2 cellular contexts compared by ENCODE assay signal in the genomic region with DNA sequence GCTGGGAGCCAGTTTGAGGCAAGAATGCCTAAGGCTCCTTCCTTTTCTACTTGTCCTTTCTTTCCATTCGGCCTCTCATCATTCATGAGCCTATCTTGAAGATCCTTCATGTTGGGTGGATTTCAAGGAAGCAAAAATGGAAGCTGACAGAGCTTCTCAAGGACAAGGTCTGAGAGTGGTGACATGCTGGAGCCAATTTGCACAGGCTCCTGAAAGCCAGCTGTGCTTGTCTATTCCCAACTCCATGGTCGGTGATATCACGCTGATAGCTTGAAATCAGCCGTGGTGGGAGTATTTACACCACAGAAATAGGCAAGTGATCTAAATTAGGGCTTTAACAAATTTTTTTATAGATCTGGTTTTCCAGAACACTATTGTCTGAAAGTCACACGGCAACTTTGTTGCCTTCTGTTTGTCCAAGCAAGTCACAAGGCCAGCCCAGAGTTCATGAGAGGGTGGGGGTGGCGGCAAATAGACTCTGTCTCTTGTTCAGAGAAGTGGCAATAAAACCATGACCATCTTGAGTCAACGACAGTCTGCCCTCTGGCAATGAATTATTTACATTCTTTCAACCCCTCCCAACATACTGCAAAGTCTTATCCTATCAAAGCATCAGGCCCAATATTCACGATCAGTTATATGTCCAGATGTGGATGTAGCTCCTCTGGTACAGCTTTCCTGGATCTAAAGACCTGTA.
TF ChIP-seq lines count a peak whose summit lies in the region.

No MANE protein-coding gene starts in this region.

TF ChIP-seq in IMR-90, 13 proteins besides CTCF, POLR2A, EP300 and RAD21:
- TF ChIP-seq RCOR1 (IDR thresholded peaks at IDR 0.05; ENCODE audit: insufficient replicate concordance, low read length), result no peak
- no peak for TF ChIP-seq MAZ (IDR thresholded peaks at IDR 0.05; ENCODE audit: borderline replicate concordance, low read depth, low read length)
- TF ChIP-seq FOS (IDR thresholded peaks at IDR 0.05; ENCODE audit: low read depth, low read length), result no peak

TF ChIP-seq in K562, 482 proteins besides CTCF, POLR2A, EP300 and RAD21:
- TF ChIP-seq MCM7 (IDR thresholded peaks at IDR 0.05) (no peak), SRSF1 (IDR thresholded peaks at IDR 0.05; ENCODE audit: low read depth, low read length) (no peak), CREBBP (IDR thresholded peaks at IDR 0.05; ENCODE audit: low read depth, low read length) (no peak), SMARCA4 (IDR thresholded peaks at IDR 0.05) (no peak), PML (IDR thresholded peaks at IDR 0.05; ENCODE audit: low read length) (no peak), MEF2A (IDR thresholded peaks at IDR 0.05; ENCODE audit: control insufficient read depth, low read depth, low read length) (no peak), RBM17 (IDR thresholded peaks at IDR 0.05; ENCODE audit: borderline replicate concordance, low read depth, low read length) (no peak), SP1 (CRISPR knock-in tag; IDR thresholded peaks at IDR 0.05) (no peak), ZNF3 (CRISPR knock-in tag; IDR thresholded peaks at IDR 0.05) (no peak), NCOR1 (IDR thresholded peaks at IDR 0.05) (no peak), POLR2H (tag; IDR thresholded peaks at IDR 0.05; ENCODE audit: low read depth) (no peak), SIX5 (IDR thresholded peaks at IDR 0.05; ENCODE audit: borderline replicate concordance in 1 of 2, insufficient read depth in 1 of 2, low read depth in 1 of 2, low read length in 2 of 2) (no peak), ZNF384 (IDR thresholded peaks at IDR 0.05; ENCODE audit: low read depth, low read length) (no peak)
